ENCODE assay signal across 16 cellular contexts in the genomic region with DNA sequence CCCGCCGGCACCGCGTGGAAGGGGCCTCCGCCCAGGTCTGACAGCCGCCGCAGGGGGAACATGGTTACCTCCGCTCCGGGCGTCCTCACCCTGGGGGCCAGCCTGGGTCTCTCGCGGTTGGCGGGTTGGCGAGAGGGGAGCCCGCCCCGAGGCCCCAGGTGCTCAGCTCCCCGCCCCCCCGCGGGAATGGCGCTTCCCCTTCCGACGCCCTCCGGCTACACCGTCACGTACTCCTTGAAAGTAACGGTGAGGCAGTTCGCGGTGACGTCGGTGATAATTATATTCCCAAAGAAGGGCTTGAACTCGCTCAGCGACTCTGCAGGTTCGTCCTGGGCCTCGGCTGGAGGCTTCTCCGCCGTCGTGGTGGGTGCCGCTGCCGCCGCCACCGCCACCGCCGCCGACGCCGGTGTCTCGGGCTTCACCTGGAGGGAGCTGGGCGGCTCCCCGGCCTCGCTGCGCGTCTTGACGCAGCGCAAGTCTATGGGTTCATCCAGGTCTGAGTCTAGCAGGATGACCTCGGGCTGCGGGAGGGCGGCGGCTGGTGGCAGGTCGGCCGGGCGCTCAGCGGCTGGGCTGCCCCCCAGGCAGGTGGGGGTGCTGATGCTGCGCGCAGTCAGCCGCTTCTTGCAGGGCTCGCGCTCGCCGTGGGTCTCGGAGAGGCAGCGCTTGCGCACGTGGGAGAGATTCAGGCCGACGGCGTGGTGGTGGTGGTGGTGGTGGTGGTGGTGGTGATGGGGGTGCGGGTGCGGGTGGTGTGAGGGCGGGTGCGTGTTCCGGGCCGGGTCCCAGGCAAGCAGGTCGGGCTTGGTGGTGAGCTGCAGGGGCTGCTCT. TPM values are rescaled to one million over a fixed set of nuclear protein-coding genes. Genes with fewer than 3 reads are reported as not detected.
A peak's percentile ranks its signal among the peaks of the same experiment; 100 is the strongest.
DNase-seq lines count a peak whose midpoint lies in the region; ATAC-seq, FAIRE-seq and TF ChIP-seq lines count a peak whose summit lies in the region.
"Had no signal": no experiment of that assay in that cellular context is flagged by ENCODE, and none has a peak within 500 bp of the region (broad histone marks: within the 10 kb centered on the region; RNA-seq: fewer than 3 reads in every experiment).

No MANE protein-coding gene starts in this region.

- peak overlapping the region; percentile 94; the same call in 1 of the 2 replicates for H3K4me2 ChIP-seq in DND-41 (ENCODE audit: insufficient read depth, low read length)

- H3K4me1 ChIP-seq in DND-41 (ENCODE audit: insufficient read depth, low read length) = peaks cover 41% of the 10 kb centered on the region
- peaks cover 14% of the 10 kb centered on the region for H3K4me1 ChIP-seq in iPS-15b (ENCODE audit: control insufficient read depth, insufficient read depth, low read length)
- peaks cover 35 to 46% (median 37%) of the 10 kb centered on the region in 3 donors for H3K4me1 ChIP-seq in pancreas
- peaks cover 66% of the 10 kb centered on the region for H3K4me1 ChIP-seq in suprapubic skin

- no peak for TF ChIP-seq EP300 in suprapubic skin (IDR thresholded peaks at IDR 0.05)

- H3K27ac ChIP-seq in DND-41 (ENCODE audit: low read length) (no peak overlapping the region), RWPE1 (peak overlapping the region; percentile 15; the same call in 1 of the 2 replicates), pancreas (no peak overlapping the region), suprapubic skin (no peak overlapping the region)
- H3K27ac ChIP-seq: coronary artery, skin epidermis, uterus had no signal

- no peaks in the 10 kb centered on the region for H3K27me3 ChIP-seq in DND-41 (ENCODE audit: insufficient read depth, low read length, poor library complexity)
- H3K27me3 ChIP-seq in iPS-15b (ENCODE audit: control insufficient read depth, insufficient read depth, low read length) = peaks cover 72% of the 10 kb centered on the region
- no peaks in the 10 kb centered on the region for H3K27me3 ChIP-seq in pancreas
- H3K27me3 ChIP-seq in suprapubic skin = no peaks in the 10 kb centered on the region
- H3K27me3 ChIP-seq: BE2C, uterus had no signal

- TF ChIP-seq POLR2A in suprapubic skin (IDR thresholded peaks at IDR 0.05) = no peak

- no peak overlapping the region for H2AFZ ChIP-seq in DND-41 (ENCODE audit: low read depth, low read length)

- 87 to 89% methylated on average over 82 to 83 of the region's 83 CpGs for WGBS in pancreas, 2 donors
- 94% methylated on average over 11 of the region's 83 CpGs for WGBS in suprapubic skin

- CTCF ChIA-PET in RWPE1 (lab: Yijun Ruan, JAX) = interaction anchor here (1.0 to 1.1 kb wide), 2 partner anchors 17 to 56 kb away, joined by 5 to 7 read pairs; no protein-coding TSS in a partner anchor

- POLR2A ChIA-PET in RWPE1 (lab: Yijun Ruan, JAX; ENCODE audit: low non-redundant PET) = no interaction called here

- DNase-seq in DND-41 = peak; percentile 27
- no peak for DNase-seq in RWPE1 (ENCODE audit: low spot score)
- peak in 5 of 6 donors; percentile 34 to 85 (median 47) for DNase-seq in pancreas
- no peak for DNase-seq in NCI-H446 treated with DMSO at 0.1 percent for 48 hours (lab: John Stamatoyannopoulos, UW)
- no peak for DNase-seq in SHP77 treated with DMSO at 0.1 percent for 48 hours (lab: John Stamatoyannopoulos, UW)
- DNase-seq in suprapubic skin (ENCODE audit: low spot score in 2 of 2) = no peak
- DNase-seq: BE2C; DMS 273 treated with DMSO at 0.1 percent for 48 hours; foreskin melanocyte; NCI-H2029 treated with DMSO at 0.1 percent for 48 hours; SIG-M5; stimulated activated CD4-positive, alpha-beta T cell treated with anti-CD3 and anti-CD28 coated beads, Interleukin-4, amount 100 ng/mL, for 4 hours; uterus had no signal

- ATAC-seq in DND-41 (ENCODE audit: insufficient read depth, low read depth) = no peak
- no peak for ATAC-seq in pancreas

- TF ChIP-seq CTCF in DND-41 (IDR thresholded peaks at IDR 0.05; ENCODE audit: borderline replicate concordance, extremely low read depth, low read length, poor library complexity, severe bottlenecking) (no peak), RWPE1 (conservative IDR thresholded peaks at IDR 0.05; ENCODE audit: low read depth) (no peak), pancreas (IDR thresholded peaks at IDR 0.05) (no peak), suprapubic skin (IDR thresholded peaks at IDR 0.05) (no peak)

- intact Hi-C loops in pancreas (cut with DNase I) = no loop called here

- FAIRE-seq in pancreas (lab: Jason Lieb, UNC) = no peak

- H3K36me3 ChIP-seq in DND-41 (ENCODE audit: insufficient read depth, low read length) (peaks cover 57% of the 10 kb centered on the region), iPS-15b (ENCODE audit: control insufficient read depth, insufficient read depth, low read length) (no peaks in the 10 kb centered on the region), pancreas (peaks cover 5 to 14% (median 7%) of the 10 kb centered on the region in 3 donors), suprapubic skin (peaks cover 20% of the 10 kb centered on the region)
- H3K36me3 ChIP-seq: uterus had no signal

- H3K9me3 ChIP-seq in DND-41 (ENCODE audit: insufficient read depth, low read length, severe bottlenecking) (no peaks in the 10 kb centered on the region), iPS-15b (ENCODE audit: control insufficient read depth, insufficient read depth, low read length) (no peaks in the 10 kb centered on the region), pancreas (no peaks in the 10 kb centered on the region), suprapubic skin (no peaks in the 10 kb centered on the region)
- H3K9me3 ChIP-seq: BE2C, uterus had no signal

- H3K4me3 ChIP-seq in DND-41 (ENCODE audit: low read depth in 1 of 2, low read length in 2 of 2) = no peak overlapping the region
- peak overlapping the region; percentile 39 for H3K4me3 ChIP-seq in iPS-15b (ENCODE audit: low read depth, low read length)
- H3K4me3 ChIP-seq in pancreas = no peak overlapping the region
- no peak overlapping the region for H3K4me3 ChIP-seq in suprapubic skin
- H3K4me3 ChIP-seq: coronary artery, skin epidermis, uterus had no signal

- peaks cover 75% of the 10 kb centered on the region for H4K20me1 ChIP-seq in DND-41 (ENCODE audit: insufficient read depth, low read length)

- peaks cover 57% of the 10 kb centered on the region for H3K79me2 ChIP-seq in DND-41 (ENCODE audit: insufficient read depth, low read length)

- H3K9ac ChIP-seq in DND-41 (ENCODE audit: low read depth, low read length) (no peak overlapping the region), iPS-15b (ENCODE audit: low read depth, low read length) (no peak overlapping the region)

RNA-seq across cellular contexts. Expression of a gene that starts 5.3 kb away (rescaled TPM):
- total RNA-seq in pancreas = 10 to 100 TPM; 11.1 to 42.4 (median 18.0) TPM
- 10 to 100 TPM; 15.0 to 18.5 TPM for polyA plus RNA-seq in pancreas
- 10 to 100 TPM; 33.0 to 47.7 (median 38.0) TPM for total RNA-seq in suprapubic skin

RNA-seq across cellular contexts. Expression of a gene that starts 37.1 kb away (rescaled TPM):
- total RNA-seq in pancreas (1 to 10 TPM; 1.6 to 5.7 (median 3.6) TPM), suprapubic skin (1 to 10 TPM; 2.3 to 6.4 (median 3.1) TPM)
- 1 to 10 TPM; 4.5 to 5.2 TPM for polyA plus RNA-seq in pancreas

RNA-seq across cellular contexts. Expression of a gene that starts 56.0 kb away (rescaled TPM):
- total RNA-seq in pancreas (1 to 10 TPM; 1.1 to 3.1 (median 1.8) TPM), suprapubic skin (1 to 10 TPM; 2.2 to 7.0 (median 5.2) TPM)
- polyA plus RNA-seq in pancreas = 1 to 10 TPM; 2.6 to 3.2 TPM

Comparison
In these comparisons a context has a peak if more than half of its experiments do, and no peak if none do; other contexts are left out.
1. DNase-seq: peak in DND-41 (single experiment) and pancreas (5 of 6); none in RWPE1 (single experiment), NCI-H446 treated with DMSO at 0.1 percent for 48 hours (single experiment), SHP77 treated with DMSO at 0.1 percent for 48 hours (single experiment) and suprapubic skin (0 of 2).